Comparison of ENCODE assay signal across 8 cellular contexts in genomic region chr9:71806916-71807315, GRCh38. TPM values are rescaled to one million over a fixed set of nuclear protein-coding genes. Genes with fewer than 3 reads are reported as not detected.
DNase-seq lines count a peak whose midpoint lies in the region; ATAC-seq and TF ChIP-seq lines count a peak whose summit lies in the region.

No MANE protein-coding gene starts in this region.

- H3K27me3 Mint-ChIP-seq in activated CD8-positive, alpha-beta memory T cell treated with anti-CD3 and anti-CD28 coated beads, Interleukin-2, amount 10 ng/mL, durations not matched to agents 7 days and 5 days: no peaks in the 10 kb centered on the region
- no peaks in the 10 kb centered on the region for H3K27me3 Mint-ChIP-seq in naive B cell

- DNase-seq in DMS 273 (lab: John Stamatoyannopoulos, UW; ENCODE audit: unreplicated experiment) (peak; percentile 89), GM20000 (ENCODE audit: low spot score) (peak; percentile 55), NCI-H82 treated with DMSO at 0.1 percent for 48 hours (lab: John Stamatoyannopoulos, UW; ENCODE audit: unreplicated experiment) (peak; percentile 64), epithelial cell of esophagus (ENCODE audit: low read depth) (peak; percentile 80), naive B cell (peak; percentile 64), thoracic aorta (ENCODE audit: low spot score) (peak; percentile 9)
- peak; percentile 82 for DNase-seq in activated CD8-positive, alpha-beta memory T cell treated with anti-CD3 and anti-CD28 coated beads, Interleukin-2, amount 10 ng/mL, durations not matched to agents 7 days and 5 days

- TF ChIP-seq CTCF in GM20000 (IDR thresholded peaks at IDR 0.05; ENCODE audit: extremely low read depth, missing control alignments): peak; percentile 73
- peak; percentile 99 for TF ChIP-seq CTCF in epithelial cell of esophagus (IDR thresholded peaks at IDR 0.05; ENCODE audit: insufficient read depth, low read depth, low read length, missing control alignments)
- peak; percentile 79 for TF ChIP-seq CTCF in thoracic aorta (IDR thresholded peaks at IDR 0.05)

- peak overlapping the region; percentile 47 for H3K27ac Mint-ChIP-seq in activated CD8-positive, alpha-beta memory T cell treated with anti-CD3 and anti-CD28 coated beads, Interleukin-2, amount 10 ng/mL, durations not matched to agents 7 days and 5 days
- peak overlapping the region in 5 of 6 donors; percentile 6 to 85 (median 69) for H3K27ac Mint-ChIP-seq in naive B cell

- no peak overlapping the region for H3K27ac ChIP-seq in thoracic aorta

- H3K36me3 ChIP-seq in thoracic aorta: no peaks in the 10 kb centered on the region

- H3K36me3 Mint-ChIP-seq in activated CD8-positive, alpha-beta memory T cell treated with anti-CD3 and anti-CD28 coated beads, Interleukin-2, amount 10 ng/mL, durations not matched to agents 7 days and 5 days: no peaks in the 10 kb centered on the region
- peaks cover 0 to 7% of the 10 kb centered on the region in 2 donors for H3K36me3 Mint-ChIP-seq in naive B cell

- ATAC-seq in HG03565 (IDR thresholded peaks at IDR 0.05; ENCODE audit: unreplicated experiment) (peak; percentile 90), naive B cell (ENCODE audit: low read depth in 2 of 2) (peak; percentile 95 to 96), thoracic aorta (ENCODE audit: insufficient number of reproducible peaks, low FRiP score, low read depth) (peak; percentile 64)
- ATAC-seq in activated CD8-positive, alpha-beta memory T cell treated with anti-CD3 and anti-CD28 coated beads, Interleukin-2, amount 10 ng/mL, durations not matched to agents 7 days and 5 days: peak; percentile 99

- no peaks in the 10 kb centered on the region for H3K9me3 ChIP-seq in thoracic aorta

- H3K9me3 Mint-ChIP-seq in activated CD8-positive, alpha-beta memory T cell treated with anti-CD3 and anti-CD28 coated beads, Interleukin-2, amount 10 ng/mL, durations not matched to agents 7 days and 5 days (ENCODE audit: low read depth): no peaks in the 10 kb centered on the region
- peaks cover 0 to 6% (median 3%) of the 10 kb centered on the region in 7 donors for H3K9me3 Mint-ChIP-seq in naive B cell

- H3K4me3 Mint-ChIP-seq in activated CD8-positive, alpha-beta memory T cell treated with anti-CD3 and anti-CD28 coated beads, Interleukin-2, amount 10 ng/mL, durations not matched to agents 7 days and 5 days: no peak overlapping the region
- peak overlapping the region in 2 of 8 donors; percentile 18 to 42 for H3K4me3 Mint-ChIP-seq in naive B cell

- H3K4me3 ChIP-seq in epithelial cell of esophagus (ENCODE audit: low read length) (no peak overlapping the region), thoracic aorta (no peak overlapping the region)

- no peaks in the 10 kb centered on the region for H3K27me3 ChIP-seq in thoracic aorta (replicated peaks; ENCODE audit: insufficient read depth)

- CTCF ChIA-PET in activated CD8-positive, alpha-beta memory T cell treated with anti-CD3 and anti-CD28 coated beads, Interleukin-2, amount 10 ng/mL, durations not matched to agents 7 days and 5 days (lab: Charles Lee): interaction anchor here (0.5 to 12.3 kb wide), 37 partner anchors 10 to 521 kb away, joined by 3 to 125 read pairs (median 4); partner anchors contain the start of genes ABHD17B and C9orf85

- peaks cover 4 to 9% of the 10 kb centered on the region in 2 donors for H3K4me1 ChIP-seq in thoracic aorta (ENCODE audit: control insufficient read depth in 1 of 2, low read depth in 2 of 2)

- peaks cover 4% of the 10 kb centered on the region for H3K4me1 Mint-ChIP-seq in activated CD8-positive, alpha-beta memory T cell treated with anti-CD3 and anti-CD28 coated beads, Interleukin-2, amount 10 ng/mL, durations not matched to agents 7 days and 5 days
- peaks cover 16 to 35% (median 25%) of the 10 kb centered on the region in 3 donors for H3K4me1 Mint-ChIP-seq in naive B cell

RNA-seq across cellular contexts. Expression of gene CEMIP2, which starts 38.6 kb away (rescaled TPM):
- 10 to 100 TPM; 57.0 to 78.8 TPM for total RNA-seq in activated CD8-positive, alpha-beta memory T cell treated with anti-CD3 and anti-CD28 coated beads, Interleukin-2, amount 10 ng/mL, durations not matched to agents 7 days and 5 days
- polyA plus RNA-seq in naive B cell (ENCODE audit: low read depth in 6 of 6): 10 to 100 TPM; 28.7 to 51.7 (median 41.8) TPM
- total RNA-seq in thoracic aorta: 100 to 1,000 TPM in 1 of 2 donors, 10 to 100 TPM in 1; 69.7 to 218 TPM

Comparison
In these comparisons a context has a peak if more than half of its experiments do, and no peak if none do; other contexts are left out.
1. DNase-seq: peak in every context shown above with its lines; median percentile 89 in DMS 273; 82 in activated CD8-positive, alpha-beta memory T cell treated with anti-CD3 and anti-CD28 coated beads, Interleukin-2, amount 10 ng/mL, durations not matched to agents 7 days and 5 days; 80 in epithelial cell of esophagus; 64 in NCI-H82 treated with DMSO at 0.1 percent for 48 hours; 64 in naive B cell; 55 in GM20000; 9 in thoracic aorta.